19 cellular contexts compared by ENCODE assay signal in genomic region chr10:84876116-84876999, GRCh38.
"Had no signal": no experiment of that assay in that cellular context is flagged by ENCODE, and none has a peak within 500 bp of the region (broad histone marks: within the 10 kb centered on the region; RNA-seq: fewer than 3 reads in every experiment).

No MANE protein-coding gene starts in this region.

- ATAC-seq: activated naive CD4-positive, alpha-beta T cell treated with anti-CD3 and anti-CD28 coated beads, Interleukin-2, amount 50 U/mL, for 72 hours; effector memory CD8-positive, alpha-beta T cell; stimulated activated naive CD8-positive, alpha-beta T cell treated with anti-CD3 and anti-CD28 coated beads, Interleukin-15, amount 100 ng/mL, for 72 hours had no signal

- H3K36me3 ChIP-seq: adrenal gland, esophagus squamous epithelium, WERI-Rb-1 had no signal

- H3K27me3 ChIP-seq: adrenal gland, breast epithelium, esophagus squamous epithelium had no signal

- H3K27ac Mint-ChIP-seq: activated naive CD4-positive, alpha-beta T cell treated with anti-CD3 and anti-CD28 coated beads, Interleukin-2, amount 50 U/mL, for 72 hours; activated T-helper 1 cell treated with anti-CD3 and anti-CD28 coated beads, Interleukin-12 subunit alpha, Interleukin-12 subunit beta, Interleukin-2, Interleukin-4 antibody, amounts not matched to agents 30 ng/mL and 10 ng/mL and 1 ng/mL, durations not matched to agents 14 hours and 24 hours and 36 hours; effector memory CD8-positive, alpha-beta T cell; stimulated activated naive CD8-positive, alpha-beta T cell treated with anti-CD3 and anti-CD28 coated beads, Interleukin-15, amount 100 ng/mL, for 72 hours had no signal

- H3K4me3 Mint-ChIP-seq: activated T-helper 1 cell treated with anti-CD3 and anti-CD28 coated beads, Interleukin-12 subunit alpha, Interleukin-12 subunit beta, Interleukin-2, Interleukin-4 antibody, amounts not matched to agents 30 ng/mL and 10 ng/mL and 1 ng/mL, durations not matched to agents 14 hours and 24 hours and 36 hours; effector memory CD8-positive, alpha-beta T cell; stimulated activated naive CD8-positive, alpha-beta T cell treated with anti-CD3 and anti-CD28 coated beads, Interleukin-15, amount 100 ng/mL, for 72 hours had no signal

- FAIRE-seq: astrocyte had no signal

- H3K27ac ChIP-seq: adrenal gland, breast epithelium, esophagus squamous epithelium, skin epidermis, WERI-Rb-1 had no signal

- H3K9me3 Mint-ChIP-seq: activated naive CD4-positive, alpha-beta T cell treated with anti-CD3 and anti-CD28 coated beads, Interleukin-2, amount 50 U/mL, for 72 hours; activated T-helper 1 cell treated with anti-CD3 and anti-CD28 coated beads, Interleukin-12 subunit alpha, Interleukin-12 subunit beta, Interleukin-2, Interleukin-4 antibody, amounts not matched to agents 30 ng/mL and 10 ng/mL and 1 ng/mL, durations not matched to agents 14 hours and 24 hours and 36 hours; effector memory CD8-positive, alpha-beta T cell; stimulated activated naive CD8-positive, alpha-beta T cell treated with anti-CD3 and anti-CD28 coated beads, Interleukin-15, amount 100 ng/mL, for 72 hours had no signal

- H3K4me1 ChIP-seq: adrenal gland, breast epithelium, esophagus squamous epithelium had no signal

- H3K36me3 Mint-ChIP-seq: activated naive CD4-positive, alpha-beta T cell treated with anti-CD3 and anti-CD28 coated beads, Interleukin-2, amount 50 U/mL, for 72 hours had no signal

- DNase-seq: activated CD4-positive, alpha-beta T cell treated with anti-CD3 and anti-CD28 coated beads for 1 hour; activated CD4-positive, alpha-beta T cell treated with anti-CD3 and anti-CD28 coated beads, Interleukin-2, amount 50 U/mL, for 4 hours; activated gamma-delta T cell treated with Interleukin-2 at 50 U/mL for 16 hours; activated T-cell treated with anti-CD3 and anti-CD28 coated beads for 4 hours; dermis blood vessel endothelial cell; effector memory CD8-positive, alpha-beta T cell; esophagus squamous epithelium; occipital lobe; stimulated activated CD4-positive, alpha-beta T cell treated with anti-CD3 and anti-CD28 coated beads, Interleukin-2, amount 100 ng/mL, for 48 hours; stimulated activated naive CD8-positive, alpha-beta T cell treated with anti-CD3 and anti-CD28 coated beads, Interleukin-15, amount 100 ng/mL, for 72 hours; T-helper 2 cell; trophoblast cell; WERI-Rb-1 had no signal

- H3K4me1 Mint-ChIP-seq: stimulated activated naive CD8-positive, alpha-beta T cell treated with anti-CD3 and anti-CD28 coated beads, Interleukin-15, amount 100 ng/mL, for 72 hours had no signal

- H3K9me3 ChIP-seq: adrenal gland, breast epithelium, esophagus squamous epithelium had no signal

- H3K27me3 Mint-ChIP-seq: effector memory CD8-positive, alpha-beta T cell; stimulated activated naive CD8-positive, alpha-beta T cell treated with anti-CD3 and anti-CD28 coated beads, Interleukin-15, amount 100 ng/mL, for 72 hours had no signal

- H3K4me3 ChIP-seq: adrenal gland, breast epithelium, esophagus squamous epithelium, skin epidermis had no signal
